8 cellular contexts compared by ENCODE assay signal in the genomic region with DNA sequence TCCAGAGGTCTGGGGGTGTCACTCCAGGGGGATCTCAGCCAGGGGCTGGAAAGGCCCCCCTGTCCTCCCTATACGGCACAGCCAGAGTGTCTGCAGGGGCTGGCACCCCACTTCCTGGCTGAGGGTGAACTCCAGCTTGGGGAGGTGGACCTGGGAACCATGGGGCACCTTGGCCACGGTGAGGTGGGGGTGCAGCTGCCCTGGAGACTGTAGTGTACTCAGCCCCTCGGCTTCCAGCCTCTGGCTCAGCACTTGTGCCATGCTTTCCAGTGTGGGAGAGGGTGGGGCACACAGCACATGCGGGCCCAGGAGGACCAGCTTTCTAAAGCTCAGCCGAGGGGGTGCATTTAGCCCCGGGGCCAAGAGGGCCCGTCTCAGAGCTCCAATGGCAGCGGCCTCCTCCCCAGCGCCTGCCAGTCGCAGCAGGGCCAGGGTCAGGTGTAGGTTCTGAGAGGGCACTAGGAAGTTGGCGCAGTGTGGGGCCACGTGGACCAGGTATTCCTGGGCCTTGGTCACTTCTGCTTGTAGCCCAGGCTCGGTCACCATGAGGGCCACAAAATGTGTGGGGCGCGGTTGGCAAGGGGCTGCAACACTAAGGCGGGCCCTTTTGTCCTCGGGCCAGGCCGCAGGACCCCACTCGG. TPM values are rescaled to one million over a fixed set of nuclear protein-coding genes. Genes with fewer than 3 reads are reported as not detected.
DNase-seq lines count a peak whose midpoint lies in the region; ATAC-seq, FAIRE-seq and TF ChIP-seq lines count a peak whose summit lies in the region.

No MANE protein-coding gene starts in this region.

- peaks cover 10% of the 10 kb centered on the region; the same call in 1 of the 2 replicates for H4K20me1 ChIP-seq in HepG2 (ENCODE audit: insufficient read depth, low read length)
- H4K20me1 ChIP-seq in SK-N-SH (ENCODE audit: insufficient read depth): peaks cover 33% of the 10 kb centered on the region

- POLR2A ChIA-PET in HepG2 (lab: Yijun Ruan, JAX): interaction anchor here (0.6 to 3.5 kb wide), 6 partner anchors 8 to 42 kb away, joined by 3 to 67 read pairs (median 19); partner anchors contain the start of gene LENG8
- POLR2A ChIA-PET in SK-N-SH (lab: Yijun Ruan, JAX): interaction anchor here (4.5 kb wide), 1 partner anchor 14 kb away, joined by 24 read pairs; the partner anchor contains the start of gene LENG8

- H3K27ac ChIP-seq in adipose tissue (ENCODE audit: low read depth, low read length): peak overlapping the region; percentile 81
- H3K27ac ChIP-seq in HepG2 (ENCODE audit: extremely low read length, insufficient read depth, low read length): peak overlapping the region; percentile 96
- H3K27ac ChIP-seq in transverse colon: peak overlapping the region; percentile 96 to 99 (median 98)
- no peak overlapping the region for H3K27ac ChIP-seq in SK-N-SH (ENCODE audit: low read depth in 2 of 2, low read length in 1 of 2)

- H3K4me1 ChIP-seq in HepG2 (ENCODE audit: insufficient read depth, low read length) (peaks cover 21% of the 10 kb centered on the region), transverse colon (peaks cover 6 to 60% (median 37%) of the 10 kb centered on the region in 4 donors), SK-N-SH (ENCODE audit: control insufficient read depth in 1 of 2, insufficient read depth in 2 of 2, low read depth in 1 of 2, low read length in 1 of 2) (peaks cover 0 to 17% of the 10 kb centered on the region in 2 experiments; a peak in 1 of 4 replicates)

- in situ Hi-C loops in HepG2 (cut with HindIII; ENCODE audit: extremely low pct_ligation_motif_present, low pct_unique_long_range_greater_than_20kb): no loop called here
- in situ Hi-C loops in transverse colon (cut with MboI; ENCODE audit: low pct_ligation_motif_present in 1 of 4, low pct_unique_long_range_greater_than_20kb in 1 of 4, low sequenced_read_pairs in 3 of 4): no loop called here

- no peaks in the 10 kb centered on the region for H3K27me3 ChIP-seq in HepG2 (ENCODE audit: control insufficient read depth in 1 of 2, insufficient read depth in 2 of 2, low read length in 2 of 2)
- H3K27me3 ChIP-seq in transverse colon: no peaks in the 10 kb centered on the region
- H3K27me3 ChIP-seq in SK-N-SH (ENCODE audit: insufficient read depth): no peaks in the 10 kb centered on the region

- CTCF ChIA-PET in HepG2 (lab: Yijun Ruan, JAX; ENCODE audit: low intra/inter-chr PET ratio, low total read pairs) (no interaction called here), SK-N-SH (lab: Yijun Ruan, JAX) (no interaction called here)

- ATAC-seq in HepG2 (no peak), HG03354 (IDR thresholded peaks at IDR 0.05; ENCODE audit: poor library complexity, severe bottlenecking, unreplicated experiment) (no peak)

- peaks cover 25% of the 10 kb centered on the region for H3F3A ChIP-seq in SK-N-SH (replicated peaks; ENCODE audit: insufficient read depth)

- no peaks in the 10 kb centered on the region for H3K9me2 ChIP-seq in SK-N-SH

- WGBS in adipose tissue, 3 donors: 39 to 68% (median 53%) methylated on average over 19 of the region's 19 CpGs
- 100% methylated on average over 1 of the region's 19 CpGs for WGBS in HepG2 (ENCODE audit: low lambda C conversion rate)
- 45% methylated on average over 10 of the region's 19 CpGs; no CpG with 5 or more reads in 1 of the 2 donors for WGBS in transverse colon (ENCODE audit: low coverage in 1 of 2), 2 donors
- WGBS in SK-N-SH (ENCODE audit: low lambda C conversion rate): 85% methylated on average over 10 of the region's 19 CpGs

- H3K36me3 ChIP-seq in HepG2 (replicated peaks in 1 of 2; ENCODE audit: control insufficient read depth in 1 of 2, insufficient read depth in 2 of 2, low read length in 2 of 2) (peaks cover 19 to 35% of the 10 kb centered on the region in 2 experiments), transverse colon (peaks cover 0 to 36% (median 13%) of the 10 kb centered on the region in 4 donors), SK-N-SH (replicated peaks in 1 of 2; ENCODE audit: control insufficient read depth in 1 of 2, insufficient read depth in 2 of 2, low read length in 1 of 2) (peaks cover 9 to 42% of the 10 kb centered on the region in 2 experiments)

- TF ChIP-seq CTCF in HepG2 (CRISPR knock-in tag; IDR thresholded peaks at IDR 0.05) (no peak), transverse colon (IDR thresholded peaks at IDR 0.05) (no peak), SK-N-SH (IDR thresholded peaks at IDR 0.05) (no peak)

- peaks cover 12% of the 10 kb centered on the region for H3K79me2 ChIP-seq in HepG2 (ENCODE audit: insufficient read depth, low read length)
- peaks cover 6% of the 10 kb centered on the region; the same call in 1 of the 2 replicates for H3K79me2 ChIP-seq in SK-N-SH (ENCODE audit: insufficient read depth)

- H3K4me3 ChIP-seq in HepG2 (replicated peaks in 1 of 3; ENCODE audit: insufficient read depth in 1 of 3, low read depth in 2 of 3, low read length in 3 of 3): peak overlapping the region; percentile 61 to 80 (median 77)
- H3K4me3 ChIP-seq in transverse colon: peak overlapping the region; percentile 50 to 72 (median 64)
- H3K4me3 ChIP-seq in SK-N-SH (ENCODE audit: low read depth in 2 of 2, low read length in 1 of 2): no peak overlapping the region

- H2AFZ ChIP-seq in HepG2 (ENCODE audit: low read length): no peak overlapping the region
- no peak overlapping the region for H2AFZ ChIP-seq in SK-N-SH (ENCODE audit: low read depth)

- H3K9me3 ChIP-seq in HepG2 (ENCODE audit: low read length) (no peaks in the 10 kb centered on the region), transverse colon (no peaks in the 10 kb centered on the region), SK-N-SH (no peaks in the 10 kb centered on the region)

- no peak for TF ChIP-seq RAD21 in HepG2 (CRISPR knock-in tag; IDR thresholded peaks at IDR 0.05)
- no peak for TF ChIP-seq RAD21 in SK-N-SH (IDR thresholded peaks at IDR 0.05; ENCODE audit: low read length)

- BruUV-seq in HepG2 (replicated peaks; lab: Mats Ljungman, UMichigan): TSS peak; percentile 81

- TF ChIP-seq EP300 in HepG2 (IDR thresholded peaks at IDR 0.05; ENCODE audit: low read depth in 2 of 2, low read length in 2 of 2) (no peak), HepG2 (CRISPR knock-in tag; IDR thresholded peaks at IDR 0.05; ENCODE audit: borderline replicate concordance) (no peak), transverse colon (IDR thresholded peaks at IDR 0.05; ENCODE audit: low read depth) (no peak), SK-N-SH (IDR thresholded peaks at IDR 0.05; ENCODE audit: borderline replicate concordance in 1 of 2, low read depth in 1 of 2, low read length in 1 of 2) (no peak)

- H3K9ac ChIP-seq in HepG2 (ENCODE audit: insufficient read depth, low read depth, low read length) (peak overlapping the region; percentile 91), SK-N-SH (no peak overlapping the region)

- TF ChIP-seq POLR2A in HepG2 (IDR thresholded peaks at IDR 0.05; ENCODE audit: insufficient read depth in 1 of 2, low read depth in 2 of 2, low read length in 2 of 2) (no peak; a peak in 1 of 4 replicates), transverse colon (IDR thresholded peaks at IDR 0.05) (no peak)

- intact Hi-C loops in HepG2 (cut with micrococcal nuclease; ENCODE audit: unreplicated experiment) (loop anchor here (2.0 kb wide), 1 partner anchor 13 kb away; the partner anchor contains the start of gene LENG8), transverse colon (cut with DNase I; ENCODE audit: low total_unique reads) (no loop called here)

- FAIRE-seq in HepG2 (lab: Jason Lieb, UNC): no peak

- H3K4me2 ChIP-seq in HepG2 (ENCODE audit: low read depth, low read length) (peak overlapping the region; percentile 94), SK-N-SH (no peak overlapping the region)

- DNase-seq in activated effector memory CD4-positive, alpha-beta T cell treated with anti-CD3 and anti-CD28 coated beads, Interleukin-2, amount 50 U/mL, for 16 hours: peak; percentile 63
- DNase-seq in activated effector memory CD4-positive, alpha-beta T cell treated with Interleukin-2 at 50 U/mL for 16 hours: no peak
- no peak for DNase-seq in HepG2 (ENCODE audit: low spot score)
- DNase-seq in transverse colon: peak; percentile 37
- no peak for DNase-seq in NCI-H2029 (lab: John Stamatoyannopoulos, UW)
- DNase-seq in SK-N-SH: no peak

RNA-seq across cellular contexts. Expression of gene LENG9, which starts 1.4 kb away (rescaled TPM):
- polyA plus RNA-seq in adipose tissue (10 to 100 TPM in 1 of 3 donors, 1 to 10 TPM in 2; 5.7 to 19.7 (median 7.3) TPM), HepG2 (2011; rRNA removed) (0.75 and 1.2 TPM in 2 replicates), SK-N-SH (2012; rRNA removed) (0.20 and 0.21 TPM in 2 replicates)
- total RNA-seq in HepG2 (2016; rRNA removed; fragmentation: Illumina TruSeq; extraction: Trizol) (1.5 and 2.9 TPM in 2 replicates), transverse colon (10 to 100 TPM in 3 of 4 donors, 1 to 10 TPM in 1; 1.1 to 16.5 (median 12.3) TPM)
- 0.88 and 1.1 TPM in 2 replicates for total RNA-seq in HepG2 (2016; cell fraction: cytosol; rRNA removed; fragmentation: Illumina TruSeq; extraction: Trizol; ENCODE audit: low read depth)
- 1.8 and 2.6 TPM in 2 replicates for total RNA-seq in HepG2 (2016; cell fraction: insoluble cytoplasmic fraction; rRNA removed; fragmentation: Illumina TruSeq; extraction: Trizol)
- 1.8 and 2.1 TPM in 2 replicates for total RNA-seq in HepG2 (2016; cell fraction: membrane; rRNA removed; fragmentation: Illumina TruSeq; extraction: Trizol)
- 1.9 and 2.7 TPM in 2 replicates for total RNA-seq in HepG2 (2016; cell fraction: nucleus; rRNA removed; fragmentation: Illumina TruSeq; extraction: Trizol)
- polyA plus RNA-seq in HepG2 (2011; cell fraction: cytosol; rRNA removed): 0.86 and 1.8 TPM in 2 replicates
- polyA plus RNA-seq in HepG2 (2011; cell fraction: nucleus; rRNA removed): 1.7 TPM in 2 replicates
- 1.5 and 1.8 TPM in 2 replicates for polyA plus RNA-seq in HepG2 (2012)
- 0.32 and 0.38 TPM in 2 replicates for polyA plus RNA-seq in HepG2 (2016; cell fraction: cytosol; fragmentation: Illumina TruSeq; extraction: Trizol; ENCODE audit: low read depth)
- polyA plus RNA-seq in HepG2 (2016; cell fraction: insoluble cytoplasmic fraction; fragmentation: Illumina TruSeq; extraction: Trizol; ENCODE audit: low read depth): 1.4 and 1.5 TPM in 2 replicates
- 0.65 and 1.0 TPM in 2 replicates for polyA plus RNA-seq in HepG2 (2016; cell fraction: membrane; fragmentation: Illumina TruSeq; extraction: Trizol; ENCODE audit: low read depth)
- 0.95 and 1.2 TPM in 2 replicates for polyA plus RNA-seq in HepG2 (2016; cell fraction: nucleus; fragmentation: Illumina TruSeq; extraction: Trizol; ENCODE audit: insufficient read depth, low read depth)
- polyA minus RNA-seq in HepG2 (2011; rRNA and poly(A)+ RNA removed; ENCODE audit: low replicate concordance): 5.7 and 6.2 TPM in 2 replicates
- polyA minus RNA-seq in HepG2 (2011; cell fraction: cytosol; rRNA and poly(A)+ RNA removed): 3.4 and 3.7 TPM in 2 replicates
- polyA minus RNA-seq in HepG2 (2011; cell fraction: nucleus; rRNA and poly(A)+ RNA removed): 2.7 and 3.9 TPM in 2 replicates
- 0.08 and 0.18 TPM in 2 replicates for polyA plus RNA-seq in SK-N-SH (2012; cell fraction: cytosol; rRNA removed)
- polyA plus RNA-seq in SK-N-SH (2012; cell fraction: nucleus; rRNA removed): 0.22 and 0.26 TPM in 2 replicates

RNA-seq across cellular contexts. Expression of gene CDC42EP5, which starts 10.9 kb away (rescaled TPM):
- 10 to 100 TPM; 17.1 to 37.7 (median 20.8) TPM for polyA plus RNA-seq in adipose tissue
- total RNA-seq in HepG2 (2016; rRNA removed; fragmentation: Illumina TruSeq; extraction: Trizol): 0.83 and 1.6 TPM in 2 replicates
- total RNA-seq in HepG2 (2016; cell fraction: cytosol; rRNA removed; fragmentation: Illumina TruSeq; extraction: Trizol; ENCODE audit: low read depth): 1.4 and 3.2 TPM in 2 replicates
- total RNA-seq in HepG2 (2016; cell fraction: insoluble cytoplasmic fraction; rRNA removed; fragmentation: Illumina TruSeq; extraction: Trizol): 1.00 and 1.6 TPM in 2 replicates
- total RNA-seq in HepG2 (2016; cell fraction: membrane; rRNA removed; fragmentation: Illumina TruSeq; extraction: Trizol): 1.4 and 1.9 TPM in 2 replicates
- total RNA-seq in HepG2 (2016; cell fraction: nucleus; rRNA removed; fragmentation: Illumina TruSeq; extraction: Trizol): not detected in 2 replicates
- polyA plus RNA-seq in HepG2 (2011; rRNA removed): 0.34 and 0.41 TPM in 2 replicates
- 0.37 and 0.90 TPM in 2 replicates for polyA plus RNA-seq in HepG2 (2011; cell fraction: cytosol; rRNA removed)
- 0.35 and 0.56 TPM in 2 replicates for polyA plus RNA-seq in HepG2 (2011; cell fraction: nucleus; rRNA removed)
- 0.92 and 0.97 TPM in 2 replicates for polyA plus RNA-seq in HepG2 (2012)
- 2.2 and 4.1 TPM in 2 replicates for polyA plus RNA-seq in HepG2 (2016; cell fraction: cytosol; fragmentation: Illumina TruSeq; extraction: Trizol; ENCODE audit: low read depth)
- polyA plus RNA-seq in HepG2 (2016; cell fraction: insoluble cytoplasmic fraction; fragmentation: Illumina TruSeq; extraction: Trizol; ENCODE audit: low read depth): 2.3 and 3.1 TPM in 2 replicates
- polyA plus RNA-seq in HepG2 (2016; cell fraction: membrane; fragmentation: Illumina TruSeq; extraction: Trizol; ENCODE audit: low read depth): 4.7 and 5.9 TPM in 2 replicates
- 1.2 and 2.4 TPM in 2 replicates for polyA plus RNA-seq in HepG2 (2016; cell fraction: nucleus; fragmentation: Illumina TruSeq; extraction: Trizol; ENCODE audit: insufficient read depth, low read depth)
- polyA minus RNA-seq in HepG2 (2011; rRNA and poly(A)+ RNA removed; ENCODE audit: low replicate concordance): 0.54 TPM in 1 of 2 replicates, not detected in the other
- polyA minus RNA-seq in HepG2 (2011; cell fraction: cytosol; rRNA and poly(A)+ RNA removed): 0.79 TPM in 1 of 2 replicates, not detected in the other
- polyA minus RNA-seq in HepG2 (2011; cell fraction: nucleus; rRNA and poly(A)+ RNA removed): not detected in 2 replicates
- 100 to 1,000 TPM; 210 to 231 (median 214) TPM for total RNA-seq in transverse colon
- polyA plus RNA-seq in SK-N-SH (2012; rRNA removed): 10.8 and 13.5 TPM in 2 replicates
- polyA plus RNA-seq in SK-N-SH (2012; cell fraction: cytosol; rRNA removed): 7.7 and 10.3 TPM in 2 replicates
- polyA plus RNA-seq in SK-N-SH (2012; cell fraction: nucleus; rRNA removed): 6.2 and 17.8 TPM in 2 replicates

RNA-seq across cellular contexts. Expression of gene LENG8, which starts 13.2 kb away (rescaled TPM):
- polyA plus RNA-seq in adipose tissue (100 to 1,000 TPM; 139 to 155 (median 151) TPM), HepG2 (2011; rRNA removed) (38.3 and 41.9 TPM in 2 replicates), SK-N-SH (2012; rRNA removed) (84.0 and 89.1 TPM in 2 replicates)
- total RNA-seq in HepG2 (2016; rRNA removed; fragmentation: Illumina TruSeq; extraction: Trizol) (5.8 and 14.3 TPM in 2 replicates), transverse colon (1,000 to 10,000 TPM in 1 of 4 donors, 100 to 1,000 TPM in 3; 194 to 1,037 (median 566) TPM)
- total RNA-seq in HepG2 (2016; cell fraction: cytosol; rRNA removed; fragmentation: Illumina TruSeq; extraction: Trizol; ENCODE audit: low read depth): 1.1 and 2.1 TPM in 2 replicates
- total RNA-seq in HepG2 (2016; cell fraction: insoluble cytoplasmic fraction; rRNA removed; fragmentation: Illumina TruSeq; extraction: Trizol): 4.7 and 13.0 TPM in 2 replicates
- total RNA-seq in HepG2 (2016; cell fraction: membrane; rRNA removed; fragmentation: Illumina TruSeq; extraction: Trizol): 4.0 TPM in 2 replicates
- total RNA-seq in HepG2 (2016; cell fraction: nucleus; rRNA removed; fragmentation: Illumina TruSeq; extraction: Trizol): 28.1 and 29.6 TPM in 2 replicates
- polyA plus RNA-seq in HepG2 (2011; cell fraction: cytosol; rRNA removed): 3.2 and 6.8 TPM in 2 replicates
- polyA plus RNA-seq in HepG2 (2011; cell fraction: nucleus; rRNA removed): 519 and 637 TPM in 2 replicates
- polyA plus RNA-seq in HepG2 (2012): 46.6 and 63.0 TPM in 2 replicates
- 0.46 and 0.71 TPM in 2 replicates for polyA plus RNA-seq in HepG2 (2016; cell fraction: cytosol; fragmentation: Illumina TruSeq; extraction: Trizol; ENCODE audit: low read depth)
- polyA plus RNA-seq in HepG2 (2016; cell fraction: insoluble cytoplasmic fraction; fragmentation: Illumina TruSeq; extraction: Trizol; ENCODE audit: low read depth): 5.1 and 9.7 TPM in 2 replicates
- polyA plus RNA-seq in HepG2 (2016; cell fraction: membrane; fragmentation: Illumina TruSeq; extraction: Trizol; ENCODE audit: low read depth): 1.5 and 2.8 TPM in 2 replicates
- polyA plus RNA-seq in HepG2 (2016; cell fraction: nucleus; fragmentation: Illumina TruSeq; extraction: Trizol; ENCODE audit: insufficient read depth, low read depth): 151 and 199 TPM in 2 replicates
- 27.1 and 40.7 TPM in 2 replicates for polyA minus RNA-seq in HepG2 (2011; rRNA and poly(A)+ RNA removed; ENCODE audit: low replicate concordance)
- polyA minus RNA-seq in HepG2 (2011; cell fraction: cytosol; rRNA and poly(A)+ RNA removed): 10.7 and 13.3 TPM in 2 replicates
- polyA minus RNA-seq in HepG2 (2011; cell fraction: nucleus; rRNA and poly(A)+ RNA removed): 60.4 and 69.7 TPM in 2 replicates
- 7.9 and 9.7 TPM in 2 replicates for polyA plus RNA-seq in SK-N-SH (2012; cell fraction: cytosol; rRNA removed)
- 983 and 1,066 TPM in 2 replicates for polyA plus RNA-seq in SK-N-SH (2012; cell fraction: nucleus; rRNA removed)

RNA-seq across cellular contexts. Expression of gene LAIR2, which starts 40.4 kb away (rescaled TPM):
- polyA plus RNA-seq in adipose tissue (not detected), HepG2 (2011; rRNA removed) (1.9 and 3.6 TPM in 2 replicates), SK-N-SH (2012; rRNA removed) (not detected in 2 replicates)
- total RNA-seq in HepG2 (2016; rRNA removed; fragmentation: Illumina TruSeq; extraction: Trizol) (0.76 and 1.3 TPM in 2 replicates), transverse colon (1 to 10 TPM in 1 of 4 donors, not detected in 3; 3.2 TPM)
- 0.81 and 1.1 TPM in 2 replicates for total RNA-seq in HepG2 (2016; cell fraction: cytosol; rRNA removed; fragmentation: Illumina TruSeq; extraction: Trizol; ENCODE audit: low read depth)
- 0.92 and 0.93 TPM in 2 replicates for total RNA-seq in HepG2 (2016; cell fraction: insoluble cytoplasmic fraction; rRNA removed; fragmentation: Illumina TruSeq; extraction: Trizol)
- total RNA-seq in HepG2 (2016; cell fraction: membrane; rRNA removed; fragmentation: Illumina TruSeq; extraction: Trizol): 0.34 and 0.46 TPM in 2 replicates
- not detected in 2 replicates for total RNA-seq in HepG2 (2016; cell fraction: nucleus; rRNA removed; fragmentation: Illumina TruSeq; extraction: Trizol)
- polyA plus RNA-seq in HepG2 (2011; cell fraction: cytosol; rRNA removed): 1.6 and 2.5 TPM in 2 replicates
- polyA plus RNA-seq in HepG2 (2011; cell fraction: nucleus; rRNA removed): 1.1 TPM in 1 of 2 replicates, not detected in the other
- 0.46 and 0.76 TPM in 2 replicates for polyA plus RNA-seq in HepG2 (2012)
- 1.2 and 1.3 TPM in 2 replicates for polyA plus RNA-seq in HepG2 (2016; cell fraction: cytosol; fragmentation: Illumina TruSeq; extraction: Trizol; ENCODE audit: low read depth)
- 0.67 TPM in 1 of 2 replicates, not detected in the other for polyA plus RNA-seq in HepG2 (2016; cell fraction: insoluble cytoplasmic fraction; fragmentation: Illumina TruSeq; extraction: Trizol; ENCODE audit: low read depth)
- 0.65 TPM in 1 of 2 replicates, not detected in the other for polyA plus RNA-seq in HepG2 (2016; cell fraction: membrane; fragmentation: Illumina TruSeq; extraction: Trizol; ENCODE audit: low read depth)
- polyA plus RNA-seq in HepG2 (2016; cell fraction: nucleus; fragmentation: Illumina TruSeq; extraction: Trizol; ENCODE audit: insufficient read depth, low read depth): 1.3 and 2.0 TPM in 2 replicates
- polyA minus RNA-seq in HepG2 (2011; rRNA and poly(A)+ RNA removed; ENCODE audit: low replicate concordance): not detected in 2 replicates
- polyA minus RNA-seq in HepG2 (2011; cell fraction: cytosol; rRNA and poly(A)+ RNA removed): not detected in 2 replicates
- not detected in 2 replicates for polyA minus RNA-seq in HepG2 (2011; cell fraction: nucleus; rRNA and poly(A)+ RNA removed)
- polyA plus RNA-seq in SK-N-SH (2012; cell fraction: cytosol; rRNA removed): not detected in 2 replicates
- not detected in 2 replicates for polyA plus RNA-seq in SK-N-SH (2012; cell fraction: nucleus; rRNA removed)

RNA-seq across cellular contexts. Expression of gene TTYH1, which starts 46.9 kb away (rescaled TPM):
- polyA plus RNA-seq in adipose tissue: 10 to 100 TPM in 1 of 3 donors, under 1 TPM in 2; 0.70 to 11.9 (median 0.79) TPM
- 10.6 and 19.9 TPM in 2 replicates for total RNA-seq in HepG2 (2016; rRNA removed; fragmentation: Illumina TruSeq; extraction: Trizol)
- 24.8 and 26.4 TPM in 2 replicates for total RNA-seq in HepG2 (2016; cell fraction: cytosol; rRNA removed; fragmentation: Illumina TruSeq; extraction: Trizol; ENCODE audit: low read depth)
- 9.4 and 21.3 TPM in 2 replicates for total RNA-seq in HepG2 (2016; cell fraction: insoluble cytoplasmic fraction; rRNA removed; fragmentation: Illumina TruSeq; extraction: Trizol)
- 27.7 and 30.4 TPM in 2 replicates for total RNA-seq in HepG2 (2016; cell fraction: membrane; rRNA removed; fragmentation: Illumina TruSeq; extraction: Trizol)
- 16.5 and 20.3 TPM in 2 replicates for total RNA-seq in HepG2 (2016; cell fraction: nucleus; rRNA removed; fragmentation: Illumina TruSeq; extraction: Trizol)
- polyA plus RNA-seq in HepG2 (2011; rRNA removed): 6.9 and 8.9 TPM in 2 replicates
- 7.0 and 10.7 TPM in 2 replicates for polyA plus RNA-seq in HepG2 (2011; cell fraction: cytosol; rRNA removed)
- polyA plus RNA-seq in HepG2 (2011; cell fraction: nucleus; rRNA removed): 13.2 and 17.7 TPM in 2 replicates
- polyA plus RNA-seq in HepG2 (2012): 4.1 and 6.2 TPM in 2 replicates
- polyA plus RNA-seq in HepG2 (2016; cell fraction: cytosol; fragmentation: Illumina TruSeq; extraction: Trizol; ENCODE audit: low read depth): 27.2 and 29.7 TPM in 2 replicates
- polyA plus RNA-seq in HepG2 (2016; cell fraction: insoluble cytoplasmic fraction; fragmentation: Illumina TruSeq; extraction: Trizol; ENCODE audit: low read depth): 11.5 and 12.2 TPM in 2 replicates
- polyA plus RNA-seq in HepG2 (2016; cell fraction: membrane; fragmentation: Illumina TruSeq; extraction: Trizol; ENCODE audit: low read depth): 29.0 and 29.3 TPM in 2 replicates
- 34.6 and 38.5 TPM in 2 replicates for polyA plus RNA-seq in HepG2 (2016; cell fraction: nucleus; fragmentation: Illumina TruSeq; extraction: Trizol; ENCODE audit: insufficient read depth, low read depth)
- 15.4 TPM in 1 of 2 replicates, not detected in the other for polyA minus RNA-seq in HepG2 (2011; rRNA and poly(A)+ RNA removed; ENCODE audit: low replicate concordance)
- polyA minus RNA-seq in HepG2 (2011; cell fraction: cytosol; rRNA and poly(A)+ RNA removed): 6.2 and 9.2 TPM in 2 replicates
- 2.6 and 3.9 TPM in 2 replicates for polyA minus RNA-seq in HepG2 (2011; cell fraction: nucleus; rRNA and poly(A)+ RNA removed)
- total RNA-seq in transverse colon: 1 to 10 TPM; 1.1 to 7.5 (median 3.0) TPM
- polyA plus RNA-seq in SK-N-SH (2012; rRNA removed): 0.05 and 0.21 TPM in 2 replicates
- polyA plus RNA-seq in SK-N-SH (2012; cell fraction: cytosol; rRNA removed): 0.06 TPM in 1 of 2 replicates, not detected in the other
- 0.10 and 0.28 TPM in 2 replicates for polyA plus RNA-seq in SK-N-SH (2012; cell fraction: nucleus; rRNA removed)

Comparison
In these comparisons a context has a peak if more than half of its experiments do, and no peak if none do; other contexts are left out.
1. DNase-seq: peak in activated effector memory CD4-positive, alpha-beta T cell treated with anti-CD3 and anti-CD28 coated beads, Interleukin-2, amount 50 U/mL, for 16 hours (single experiment) and transverse colon (single experiment); none in activated effector memory CD4-positive, alpha-beta T cell treated with Interleukin-2 at 50 U/mL for 16 hours (single experiment), HepG2 (single experiment), NCI-H2029 (single experiment) and SK-N-SH (single experiment).
2. H3K27ac ChIP-seq: peak in adipose tissue (single experiment), HepG2 (single experiment) and transverse colon (4 of 4); none in SK-N-SH (0 of 2).
3. H3K4me3 ChIP-seq: peak in HepG2 (3 of 3) and transverse colon (4 of 4); none in SK-N-SH (0 of 2).